ENCODE assay signal across 8 cellular contexts in the genomic region with DNA sequence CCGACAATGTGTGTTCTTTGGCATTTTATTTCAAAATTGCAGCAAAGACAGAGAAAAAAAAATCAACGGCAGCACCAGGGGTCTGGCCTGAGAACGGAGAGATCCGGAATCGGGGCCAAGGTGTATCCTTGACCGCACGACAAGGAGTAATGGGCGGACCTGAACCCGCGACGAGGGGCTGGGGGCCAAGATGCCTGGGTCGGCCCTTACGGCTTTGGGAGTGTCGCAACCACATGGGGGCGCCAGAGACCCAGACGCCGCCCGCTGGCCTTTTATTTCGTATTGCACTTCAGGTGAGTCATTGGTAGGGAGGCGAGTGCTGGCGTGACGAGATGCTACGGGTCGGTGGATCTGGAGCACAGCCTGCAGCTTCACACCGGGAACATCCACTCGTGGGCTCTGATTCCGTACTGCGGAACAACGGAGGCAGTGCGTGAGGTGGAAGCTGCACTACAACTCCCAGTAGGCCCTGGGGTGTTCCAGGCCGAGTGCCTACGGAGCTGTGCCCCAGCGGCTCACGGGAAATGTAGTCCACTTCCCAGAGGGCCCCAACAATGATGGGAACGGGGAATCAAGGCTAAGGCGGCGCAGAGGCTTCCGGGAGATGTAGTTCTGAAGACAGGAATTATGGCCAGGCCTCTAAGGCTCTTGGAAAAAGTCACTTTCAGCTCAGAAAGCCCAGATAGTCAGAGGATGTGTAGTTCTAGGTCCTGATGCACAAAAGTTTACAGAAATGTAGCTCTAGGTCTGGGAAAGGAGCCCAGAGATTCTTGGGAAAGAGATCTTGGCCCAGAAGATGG. TPM values are rescaled to one million over a fixed set of nuclear protein-coding genes. Genes with fewer than 3 reads are reported as not detected.
DNase-seq lines count a peak whose midpoint lies in the region; TF ChIP-seq lines count a peak whose summit lies in the region.

No MANE protein-coding gene starts in this region.

- peak overlapping the region; percentile 75 for H3K9ac ChIP-seq in GM23248

- in situ Hi-C loops in GM23248 (cut with MboI): loop anchor here (10.0 kb wide), 1 partner anchor 180 kb away; no protein-coding TSS in a partner anchor

- H3K4me1 Mint-ChIP-seq in nephron: peaks cover 16% of the 10 kb centered on the region

- H3F3A ChIP-seq in GM23248 (ENCODE audit: insufficient read depth): peaks cover 5% of the 10 kb centered on the region; the same call in 1 of the 2 replicates

- peak overlapping the region; percentile 91 to 96 (median 95) for H3K4me3 Mint-ChIP-seq in nephron

- H3K27ac ChIP-seq in GM23248: peak overlapping the region; percentile 58

- no peaks in the 10 kb centered on the region for H3K36me3 ChIP-seq in GM23248 (ENCODE audit: low read depth)

- H3K4me3 ChIP-seq in GM23248 (peak overlapping the region; percentile 63), LNCaP clone FGC (ENCODE audit: low read depth, low read length) (peak overlapping the region; percentile 40), fibroblast of the aortic adventitia (ENCODE audit: low read depth, low read length) (peak overlapping the region; percentile 63)

- H3K4me1 ChIP-seq in GM23248 (ENCODE audit: insufficient read depth): no peaks in the 10 kb centered on the region

- peak; percentile 99 for DNase-seq in DMS53 treated with DMSO at 0.1 percent for 48 hours (lab: John Stamatoyannopoulos, UW; ENCODE audit: unreplicated experiment)
- peak; percentile 95 for DNase-seq in GM23248
- DNase-seq in LNCaP clone FGC (ENCODE audit: low read depth): peak; percentile 46
- peak; percentile 75 for DNase-seq in activated effector memory CD4-positive, alpha-beta T cell treated with Interleukin-2 at 50 U/mL for 16 hours
- peak; percentile 94 for DNase-seq in fibroblast of the aortic adventitia (ENCODE audit: low read depth)
- DNase-seq in stimulated activated naive CD4-positive, alpha-beta T cell treated with Interleukin-2 at 50 U/mL for 16 hours (lab: John Stamatoyannopoulos, UW): peak; percentile 83

- H3K27ac Mint-ChIP-seq in nephron: peak overlapping the region; percentile 95 to 98 (median 97)

- H3K27me3 ChIP-seq in GM23248 (replicated peaks; ENCODE audit: insufficient read depth): no peaks in the 10 kb centered on the region

- H3K4me2 ChIP-seq in GM23248 (ENCODE audit: unreplicated experiment): peak overlapping the region; percentile 69

- H3K27me3 Mint-ChIP-seq in nephron (ENCODE audit: low read depth): no peaks in the 10 kb centered on the region

- H3K9me3 Mint-ChIP-seq in nephron: no peaks in the 10 kb centered on the region

- peak; percentile 44 for TF ChIP-seq POLR2A in Raji (IDR thresholded peaks at IDR 0.05; ENCODE audit: insufficient read depth, low read depth, low read length)

- WGBS in GM23248 (ENCODE audit: low coverage in 1 of 2, low lambda C conversion rate in 2 of 2, missing lambda C conversion rate in 2 of 2), 2 experiments: 1 to 3% methylated on average over 37 to 38 of the region's 38 CpGs

- no peaks in the 10 kb centered on the region for H3K79me2 ChIP-seq in GM23248 (ENCODE audit: insufficient read depth)

- peak overlapping the region; percentile 69 for H2AFZ ChIP-seq in GM23248

- H3K9me3 ChIP-seq in GM23248 (ENCODE audit: low read depth): no peaks in the 10 kb centered on the region

- H4K20me1 ChIP-seq in GM23248 (ENCODE audit: insufficient read depth): no peaks in the 10 kb centered on the region

- H3K9me2 ChIP-seq in GM23248 (ENCODE audit: insufficient read depth): no peaks in the 10 kb centered on the region

- peak; percentile 62 for TF ChIP-seq CTCF in LNCaP clone FGC (IDR thresholded peaks at IDR 0.05; ENCODE audit: control insufficient read depth, extremely low read depth, insufficient read depth)
- TF ChIP-seq CTCF in fibroblast of the aortic adventitia (IDR thresholded peaks at IDR 0.05; ENCODE audit: insufficient read depth, low read length): peak; percentile 89
- TF ChIP-seq CTCF in nephron (IDR thresholded peaks at IDR 0.05; ENCODE audit: unreplicated experiment in 3 of 3): peak; percentile 95 to 99 (median 98)

- no peaks in the 10 kb centered on the region for H3K36me3 Mint-ChIP-seq in nephron (ENCODE audit: low read depth)

RNA-seq across cellular contexts. Expression of a gene that starts 15.6 kb away (rescaled TPM):
- 29.7 and 34.7 TPM in 2 replicates for total RNA-seq in GM23248 (2014; rRNA removed; shearing (Covaris generic))
- 48.5 and 51.2 TPM in 2 replicates for polyA plus RNA-seq in GM23248 (2016; fragmentation: Nextera tagmentation; extraction: Ambion mirVana)
- 9.6 and 30.4 TPM in 2 replicates for total RNA-seq in fibroblast of the aortic adventitia (ENCODE audit: low replicate concordance)

RNA-seq across cellular contexts. Expression of a gene that starts 39.9 kb away (rescaled TPM):
- not detected in 2 replicates for total RNA-seq in GM23248 (2014; rRNA removed; shearing (Covaris generic))
- not detected in 2 replicates for polyA plus RNA-seq in GM23248 (2016; fragmentation: Nextera tagmentation; extraction: Ambion mirVana)
- not detected in 2 replicates for total RNA-seq in fibroblast of the aortic adventitia (ENCODE audit: low replicate concordance)

RNA-seq across cellular contexts. Expression of a gene that starts 41.0 kb away (rescaled TPM):
- total RNA-seq in GM23248 (2014; rRNA removed; shearing (Covaris generic)): 2.6 and 3.9 TPM in 2 replicates
- 3.7 and 4.4 TPM in 2 replicates for polyA plus RNA-seq in GM23248 (2016; fragmentation: Nextera tagmentation; extraction: Ambion mirVana)
- total RNA-seq in fibroblast of the aortic adventitia (ENCODE audit: low replicate concordance): 3.6 and 25.5 TPM in 2 replicates

RNA-seq across cellular contexts. Expression of a gene that starts 42.8 kb away (rescaled TPM):
- not detected in 2 replicates for total RNA-seq in GM23248 (2014; rRNA removed; shearing (Covaris generic))
- polyA plus RNA-seq in GM23248 (2016; fragmentation: Nextera tagmentation; extraction: Ambion mirVana): not detected in 2 replicates
- under 0.01 TPM in 1 of 2 replicates, not detected in the other for total RNA-seq in fibroblast of the aortic adventitia (ENCODE audit: low replicate concordance)

RNA-seq across cellular contexts. Expression of a gene that starts 48.5 kb away (rescaled TPM):
- total RNA-seq in GM23248 (2014; rRNA removed; shearing (Covaris generic)): not detected in 2 replicates
- not detected in 2 replicates for polyA plus RNA-seq in GM23248 (2016; fragmentation: Nextera tagmentation; extraction: Ambion mirVana)
- total RNA-seq in fibroblast of the aortic adventitia (ENCODE audit: low replicate concordance): not detected in 2 replicates

Comparison
In these comparisons a context has a peak if more than half of its experiments do, and no peak if none do; other contexts are left out.
1. Peak in every context shown above with its lines: DNase-seq, H3K4me3 ChIP-seq and H3K27ac ChIP-seq.
2. DNase-seq: peak in every context shown above with its lines; median percentile 99 in DMS53 treated with DMSO at 0.1 percent for 48 hours; 95 in GM23248; 94 in fibroblast of the aortic adventitia; 83 in stimulated activated naive CD4-positive, alpha-beta T cell treated with Interleukin-2 at 50 U/mL for 16 hours; 75 in activated effector memory CD4-positive, alpha-beta T cell treated with Interleukin-2 at 50 U/mL for 16 hours; 46 in LNCaP clone FGC.